8 cellular contexts compared by ENCODE assay signal in the genomic region with DNA sequence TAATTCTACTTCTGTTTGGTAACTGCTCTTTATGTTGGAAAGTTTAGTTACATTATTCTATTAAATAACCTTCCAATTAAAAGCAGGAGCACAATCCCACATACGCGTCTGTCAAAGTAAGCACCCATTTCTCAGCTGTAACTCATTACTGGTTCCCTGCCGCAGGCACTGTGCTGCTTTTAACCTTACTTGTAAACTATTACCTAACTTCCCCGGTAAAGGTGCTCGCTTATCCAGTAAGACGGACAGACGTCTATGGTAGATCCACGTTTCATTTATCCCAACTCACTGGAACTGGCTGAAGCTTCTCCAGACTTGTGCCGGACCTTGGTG. TPM values are rescaled to one million over a fixed set of nuclear protein-coding genes. Genes with fewer than 3 reads are reported as not detected.
DNase-seq lines count a peak whose midpoint lies in the region; ATAC-seq and TF ChIP-seq lines count a peak whose summit lies in the region.

No MANE protein-coding gene starts in this region.

- BruUV-seq in HCT116 (replicated peaks; lab: Mats Ljungman, UMichigan): TSS peak; percentile 51
- BruUV-seq in OCI-LY7 (replicated peaks; lab: Mats Ljungman, UMichigan): TSS peak; percentile 63

- H3K27ac ChIP-seq in HCT116 (ENCODE audit: low read depth, low read length) (no peak overlapping the region), OCI-LY7 (ENCODE audit: low read depth, low read length, poor library complexity, severe bottlenecking) (no peak overlapping the region), fibroblast of lung (ENCODE audit: insufficient read depth, low read length) (no peak overlapping the region)

- RAD21 ChIA-PET in HCT116 (lab: Charles Lee; ENCODE audit: low non-redundant PET in 1 of 2, low total read pairs in 2 of 2, uncharacterized antibody in 2 of 2, unreplicated experiment in 2 of 2): interaction anchor here in 1 of 2 experiments (1.3 kb wide), 1 partner anchor 39 kb away, joined by 3 read pairs; no protein-coding TSS in a partner anchor

- no peaks in the 10 kb centered on the region for H3K9me2 ChIP-seq in HCT116 (ENCODE audit: insufficient read depth)
- no peaks in the 10 kb centered on the region for H3K9me2 ChIP-seq in OCI-LY7 (ENCODE audit: insufficient read depth, low read length)

- no peak for TF ChIP-seq RAD21 in HCT116 (IDR thresholded peaks at IDR 0.05; ENCODE audit: low read depth)

- peaks cover 4% of the 10 kb centered on the region for H3K79me2 ChIP-seq in HCT116 (ENCODE audit: insufficient read depth, low read length)
- peaks cover 32% of the 10 kb centered on the region for H3K79me2 ChIP-seq in OCI-LY7 (ENCODE audit: insufficient read depth, low read depth, low read length)
- no peaks in the 10 kb centered on the region for H3K79me2 ChIP-seq in fibroblast of lung (ENCODE audit: control insufficient read depth, insufficient read depth, low read length)

- H3K9ac ChIP-seq in HCT116 (ENCODE audit: low read length) (peak overlapping the region; percentile 70), fibroblast of lung (ENCODE audit: insufficient read depth, low read length) (no peak overlapping the region)

- H3K4me1 ChIP-seq in HCT116 (ENCODE audit: control insufficient read depth in 1 of 2, insufficient read depth in 2 of 2, low read length in 2 of 2) (peaks cover 3 to 11% of the 10 kb centered on the region in 2 experiments; a peak in 3 of 4 replicates), OCI-LY7 (ENCODE audit: insufficient read depth, low read length, poor library complexity, severe bottlenecking) (peaks cover 15% of the 10 kb centered on the region), fibroblast of lung (ENCODE audit: control insufficient read depth, extremely low read depth, insufficient read depth, low read length) (peaks cover 2% of the 10 kb centered on the region)

- H3K27me3 ChIP-seq in HCT116 (ENCODE audit: insufficient read depth, low read length): no peaks in the 10 kb centered on the region
- peaks cover 7% of the 10 kb centered on the region for H3K27me3 ChIP-seq in fibroblast of lung (ENCODE audit: control insufficient read depth, insufficient read depth, low read length)

- ATAC-seq in GM18511 (IDR thresholded peaks at IDR 0.05; ENCODE audit: unreplicated experiment) (peak; percentile 16), HCT116 (no peak; the same call in 1 of the 2 replicates)

- H2AFZ ChIP-seq in HCT116 (ENCODE audit: low read depth, low read length, poor library complexity, severe bottlenecking) (peak overlapping the region; percentile 71), OCI-LY7 (ENCODE audit: low read length) (peak overlapping the region; percentile 98), fibroblast of lung (ENCODE audit: low read length) (peak overlapping the region; percentile 23)

- CTCF ChIA-PET in HCT116 (lab: Charles Lee) (interaction anchor here (1.0 to 1.9 kb wide), 4 partner anchors 26 to 281 kb away, joined by 3 to 8 read pairs (median 4); no protein-coding TSS in a partner anchor), OCI-LY7 (lab: Charles Lee; ENCODE audit: unreplicated experiment) (interaction anchor here (1.4 kb wide), 1 partner anchor 39 kb away, joined by 7 read pairs; no protein-coding TSS in a partner anchor)

- no peak for TF ChIP-seq CTCF in HCT116 (IDR thresholded peaks at IDR 0.05 in 2 of 3, conservative IDR thresholded peaks at IDR 0.05 in 1 of 3; ENCODE audit: borderline replicate concordance in 1 of 3, insufficient read depth in 1 of 3, low read depth in 2 of 3, low read length in 2 of 3)
- no peak for TF ChIP-seq CTCF in OCI-LY7 (conservative IDR thresholded peaks at IDR 0.05; ENCODE audit: low read length)
- TF ChIP-seq CTCF in fibroblast of lung (conservative IDR thresholded peaks at IDR 0.05 in 1 of 2, IDR thresholded peaks at IDR 0.05 in 1 of 2; ENCODE audit: low read depth in 1 of 2, low read length in 2 of 2): no peak

- H3K9me3 ChIP-seq in HCT116 (ENCODE audit: control insufficient read depth in 1 of 2, insufficient read depth in 1 of 2, low read depth in 1 of 2, low read length in 2 of 2) (no peaks in the 10 kb centered on the region), OCI-LY7 (ENCODE audit: low read length) (no peaks in the 10 kb centered on the region), fibroblast of lung (ENCODE audit: control insufficient read depth, insufficient read depth, low read depth, low read length) (no peaks in the 10 kb centered on the region)

- intact Hi-C loops in HCT116 (cut with micrococcal nuclease) (no loop called here), OCI-LY7 (cut with micrococcal nuclease; ENCODE audit: unreplicated experiment) (loop anchor here (5.0 kb wide), 1 partner anchor 248 kb away; no protein-coding TSS in a partner anchor)

- peak overlapping the region; percentile 86 to 92 for H3K4me3 ChIP-seq in HCT116 (replicated peaks in 1 of 2; ENCODE audit: low read depth in 1 of 2, low read length in 2 of 2)
- H3K4me3 ChIP-seq in OCI-LY7 (ENCODE audit: low read depth, low read length, poor library complexity, severe bottlenecking): peak overlapping the region; percentile 84
- peak overlapping the region; percentile 32 to 63 (median 54) for H3K4me3 ChIP-seq in fibroblast of lung (replicated peaks in 1 of 4; ENCODE audit: control extremely low read depth in 1 of 4, insufficient read depth in 1 of 4, low read depth in 3 of 4, low read length in 4 of 4)

- no peaks in the 10 kb centered on the region for H3K36me3 ChIP-seq in HCT116 (ENCODE audit: control insufficient read depth in 1 of 2, insufficient read depth in 2 of 2, low read length in 2 of 2)
- 0 out of 2 replicates have a peak, but pooled peaks cover 2% of the 10 kb centered on the region for H3K36me3 ChIP-seq in OCI-LY7 (ENCODE audit: insufficient read depth, low read length)
- no peaks in the 10 kb centered on the region for H3K36me3 ChIP-seq in fibroblast of lung (ENCODE audit: control insufficient read depth, insufficient read depth, low read length)

- TF ChIP-seq POLR2A in HCT116 (IDR thresholded peaks at IDR 0.05; ENCODE audit: borderline replicate concordance, extremely low read depth, insufficient read depth, insufficient read length): no peak

- DNase-seq in HCT116 (ENCODE audit: low read depth, low spot score) (no peak), OCI-LY7 (ENCODE audit: low spot score) (peak; percentile 27), fibroblast of lung (ENCODE audit: low read depth in 2 of 2) (no peak), renal cortical epithelial cell (ENCODE audit: low read depth) (peak; percentile 29), cerebellar nuclear complex (lab: John Stamatoyannopoulos, UW) (no peak), NOMO-1 (lab: John Stamatoyannopoulos, UW; ENCODE audit: unreplicated experiment in 2 of 2) (no peak)
- no peak for DNase-seq in activated CD4-positive, alpha-beta T cell treated with anti-CD3 and anti-CD28 coated beads, Interleukin-2, amount 50 U/mL, for 48 hours

- POLR2A ChIA-PET in HCT116 (lab: Charles Lee) (interaction anchor here (1.4 kb wide), 1 partner anchor 41 kb away, joined by 5 read pairs; a partner anchor contains a TSS), OCI-LY7 (lab: Charles Lee) (interaction anchor here (0.6 to 2.6 kb wide), 11 partner anchors 9 to 1218 kb away, joined by 3 to 16 read pairs (median 3); a partner anchor contains a TSS)

- H3K4me2 ChIP-seq in HCT116 (ENCODE audit: low read length) (peak overlapping the region; percentile 78), OCI-LY7 (ENCODE audit: low read length) (peak overlapping the region; percentile 94), fibroblast of lung (ENCODE audit: extremely low read depth, insufficient read depth, low read length) (peak overlapping the region; percentile 68)

- H4K20me1 ChIP-seq in HCT116 (ENCODE audit: insufficient read depth) (no peaks in the 10 kb centered on the region), OCI-LY7 (ENCODE audit: insufficient read depth, low read length) (no peaks in the 10 kb centered on the region), fibroblast of lung (ENCODE audit: control insufficient read depth, extremely low read depth, insufficient read depth, low read length) (no peaks in the 10 kb centered on the region)

TF ChIP-seq in HCT116, 20 proteins besides CTCF, POLR2A, EP300 and RAD21 (continues in another document):
- TF ChIP-seq, protein P1, sequence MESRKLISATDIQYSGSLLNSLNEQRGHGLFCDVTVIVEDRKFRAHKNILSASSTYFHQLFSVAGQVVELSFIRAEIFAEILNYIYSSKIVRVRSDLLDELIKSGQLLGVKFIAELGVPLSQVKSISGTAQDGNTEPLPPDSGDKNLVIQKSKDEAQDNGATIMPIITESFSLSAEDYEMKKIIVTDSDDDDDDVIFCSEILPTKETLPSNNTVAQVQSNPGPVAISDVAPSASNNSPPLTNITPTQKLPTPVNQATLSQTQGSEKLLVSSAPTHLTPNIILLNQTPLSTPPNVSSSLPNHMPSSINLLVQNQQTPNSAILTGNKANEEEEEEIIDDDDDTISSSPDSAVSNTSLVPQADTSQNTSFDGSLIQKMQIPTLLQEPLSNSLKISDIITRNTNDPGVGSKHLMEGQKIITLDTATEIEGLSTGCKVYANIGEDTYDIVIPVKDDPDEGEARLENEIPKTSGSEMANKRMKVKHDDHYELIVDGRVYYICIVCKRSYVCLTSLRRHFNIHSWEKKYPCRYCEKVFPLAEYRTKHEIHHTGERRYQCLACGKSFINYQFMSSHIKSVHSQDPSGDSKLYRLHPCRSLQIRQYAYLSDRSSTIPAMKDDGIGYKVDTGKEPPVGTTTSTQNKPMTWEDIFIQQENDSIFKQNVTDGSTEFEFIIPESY (IDR thresholded peaks at IDR 0.05; ENCODE audit: extremely low read depth, insufficient replicate concordance, low read length): no peak
- TF ChIP-seq CEBPB (IDR thresholded peaks at IDR 0.05; ENCODE audit: low read depth) (no peak), SP1 (IDR thresholded peaks at IDR 0.05; ENCODE audit: low read depth) (no peak), FOSL1 (IDR thresholded peaks at IDR 0.05; ENCODE audit: low read depth) (no peak), ELF1 (IDR thresholded peaks at IDR 0.05; ENCODE audit: borderline replicate concordance, low read depth) (no peak), EGR1 (IDR thresholded peaks at IDR 0.05; ENCODE audit: low read depth) (no peak)

RNA-seq across cellular contexts. Expression of a gene that starts 0.5 kb away (rescaled TPM):
- total RNA-seq in HCT116 (2021; ENCODE audit: unreplicated experiment): 9.6 TPM
- polyA plus RNA-seq in HCT116 (2012): 4.0 and 4.8 TPM in 2 replicates
- 5.7 and 7.1 TPM in 2 replicates for total RNA-seq in OCI-LY7 (2014; rRNA removed; shearing (Covaris generic))
- total RNA-seq in OCI-LY7 (2022): 8.8 and 9.2 TPM in 2 replicates
- total RNA-seq in fibroblast of lung: 3.6 and 4.0 TPM in 2 replicates
- 1.8 and 2.7 TPM in 2 replicates for polyA plus RNA-seq in fibroblast of lung
- 1.0 and 1.4 TPM in 2 replicates for polyA plus RNA-seq in fibroblast of lung (2012)
- 1.0 TPM in 1 of 2 replicates, not detected in the other for polyA minus RNA-seq in fibroblast of lung (ENCODE audit: low replicate concordance)
- 9.1 and 25.5 TPM in 2 replicates for total RNA-seq in renal cortical epithelial cell

RNA-seq across cellular contexts. Expression of a gene that starts 41.5 kb away (rescaled TPM):
- total RNA-seq in HCT116 (2021; ENCODE audit: unreplicated experiment) (4.5 TPM), OCI-LY7 (2022) (1.6 and 2.4 TPM in 2 replicates), fibroblast of lung (2.3 and 2.5 TPM in 2 replicates), renal cortical epithelial cell (9.3 and 11.1 TPM in 2 replicates)
- 2.0 and 3.5 TPM in 2 replicates for polyA plus RNA-seq in HCT116 (2012)
- total RNA-seq in OCI-LY7 (2014; rRNA removed; shearing (Covaris generic)): 0.50 and 0.59 TPM in 2 replicates
- polyA plus RNA-seq in fibroblast of lung: 0.16 and 1.4 TPM in 2 replicates
- polyA plus RNA-seq in fibroblast of lung (2012): 0.08 and 1.5 TPM in 2 replicates
- polyA minus RNA-seq in fibroblast of lung (ENCODE audit: low replicate concordance): 0.67 TPM in 1 of 2 replicates, not detected in the other

Comparison
In these comparisons a context has a peak if more than half of its experiments do, and no peak if none do; other contexts are left out.
1. DNase-seq: peak in OCI-LY7 (single experiment) and renal cortical epithelial cell (single experiment); none in HCT116 (single experiment), fibroblast of lung (0 of 2), cerebellar nuclear complex (0 of 2), NOMO-1 (0 of 2) and activated CD4-positive, alpha-beta T cell treated with anti-CD3 and anti-CD28 coated beads, Interleukin-2, amount 50 U/mL, for 48 hours (0 of 2).
2. H2AFZ ChIP-seq: peak in every context shown above with its lines; median percentile 98 in OCI-LY7; 71 in HCT116; 23 in fibroblast of lung.
3. Peak in every context shown above with its lines, with median percentiles within 50 percentile points of each other: H3K4me2 ChIP-seq and H3K4me3 ChIP-seq.